Comparison of ENCODE assay signal across 28 cellular contexts in the genomic region with DNA sequence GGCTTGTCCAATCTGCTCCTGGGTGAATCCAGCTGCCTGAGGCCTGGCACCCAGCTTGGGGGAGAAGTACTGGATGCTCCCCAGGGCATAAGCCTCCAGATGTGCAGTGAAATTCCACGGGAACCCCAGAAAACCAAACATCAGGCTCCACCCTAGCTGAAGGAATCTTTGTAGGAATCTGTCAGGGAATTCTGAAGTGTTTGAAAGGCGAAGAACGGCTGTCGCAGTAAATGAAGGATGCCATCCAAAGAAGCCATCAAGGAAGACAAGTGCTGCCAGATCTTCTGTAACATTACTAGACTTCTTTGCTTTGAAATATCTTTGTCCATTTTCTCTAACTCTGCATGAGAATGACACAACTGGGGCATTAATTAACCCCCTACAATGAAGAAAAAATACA.
"Had no signal": no experiment of that assay in that cellular context is flagged by ENCODE, and none has a peak within 500 bp of the region (broad histone marks: within the 10 kb centered on the region; RNA-seq: fewer than 3 reads in every experiment).

No MANE protein-coding gene starts in this region.

- H3K27me3 Mint-ChIP-seq: naive thymus-derived CD8-positive, alpha-beta T cell; stimulated activated naive B cell treated with anti-CD40 and anti-IgM and Interleukin-4, amounts not matched to agents 10 μg/mL and 1 μg/mL and 100 μg/mL, for 72 hours; stimulated activated naive CD8-positive, alpha-beta T cell treated with anti-CD3 and anti-CD28 coated beads, Interleukin-15, Interleukin-2, amounts not matched to agents 100 ng/mL and 50 ng/mL, for 24 hours had no signal

- H3K4me3 ChIP-seq: neural progenitor cell, ovary, psoas muscle, right lobe of liver, sigmoid colon, stomach, thoracic aorta, thyroid gland, tibial nerve, upper lobe of left lung, vagina had no signal

- H3K9me3 Mint-ChIP-seq: stimulated activated effector memory CD8-positive, alpha-beta T cell treated with anti-CD3 and anti-CD28 coated beads, Interleukin-12 subunit alpha, Interleukin-12 subunit beta, amount 100 ng/mL, for 72 hours; stimulated activated naive B cell treated with anti-CD40 and anti-IgM and Interleukin-4, amounts not matched to agents 10 μg/mL and 1 μg/mL and 100 μg/mL, for 72 hours had no signal

- H3K9ac ChIP-seq: neural progenitor cell, parathyroid adenoma had no signal

- ATAC-seq: naive thymus-derived CD8-positive, alpha-beta T cell; psoas muscle; right cardiac atrium; right lobe of liver; stimulated activated effector memory CD8-positive, alpha-beta T cell treated with anti-CD3 and anti-CD28 coated beads, Interleukin-12 subunit alpha, Interleukin-12 subunit beta, amount 100 ng/mL, for 72 hours; stimulated activated naive B cell treated with anti-CD40 and anti-IgM and Interleukin-4, amounts not matched to agents 10 μg/mL and 1 μg/mL and 100 μg/mL, for 72 hours had no signal

- H3K4me3 Mint-ChIP-seq: naive thymus-derived CD8-positive, alpha-beta T cell; nephron progenitor cell; neural progenitor cell; stimulated activated effector memory CD8-positive, alpha-beta T cell treated with anti-CD3 and anti-CD28 coated beads, Interleukin-12 subunit alpha, Interleukin-12 subunit beta, amount 100 ng/mL, for 72 hours; stimulated activated naive B cell treated with anti-CD40 and anti-IgM and Interleukin-4, amounts not matched to agents 10 μg/mL and 1 μg/mL and 100 μg/mL, for 72 hours; stimulated activated naive CD8-positive, alpha-beta T cell treated with anti-CD3 and anti-CD28 coated beads, Interleukin-15, Interleukin-2, amounts not matched to agents 100 ng/mL and 50 ng/mL, for 24 hours had no signal

- H3K4me2 ChIP-seq: neural progenitor cell had no signal

- H2AFZ ChIP-seq: neural progenitor cell, parathyroid adenoma had no signal

- H3K36me3 ChIP-seq: neural progenitor cell, ovary, right lobe of liver, sigmoid colon, thoracic aorta, thyroid gland, upper lobe of left lung, vagina had no signal

- H3K27me3 ChIP-seq: neural progenitor cell, ovary, right lobe of liver, sigmoid colon, stomach, thyroid gland, tibial nerve, upper lobe of left lung, vagina had no signal

- DNase-seq: naive thymus-derived CD8-positive, alpha-beta T cell; nephron progenitor cell; occipital lobe; ovary; posterior cingulate gyrus; psoas muscle; right cardiac atrium; right lobe of liver; sigmoid colon; small intestine; stimulated activated CD4-positive, alpha-beta T cell treated with anti-CD3 and anti-CD28 coated beads, Interleukin-15, amount 100 ng/mL, for 24 hours; stimulated activated CD4-positive, alpha-beta T cell treated with anti-CD3 and anti-CD28 coated beads, Interleukin-2, amount 100 ng/mL, for 24 hours; stimulated activated CD4-positive, alpha-beta T cell treated with anti-CD3 and anti-CD28 coated beads, Interleukin-2, amount 100 ng/mL, for 48 hours; stimulated activated CD4-positive, alpha-beta T cell treated with anti-CD3 and anti-CD28 coated beads, Interleukin-4, amount 100 ng/mL, for 24 hours; stimulated activated naive B cell treated with anti-CD40 and anti-IgM and Interleukin-4, amounts not matched to agents 10 μg/mL and 1 μg/mL and 100 μg/mL, for 72 hours; stimulated activated naive CD4-positive, alpha-beta T cell treated with Interleukin-2 at 50 U/mL for 16 hours; stomach; thyroid gland; trophoblast cell; upper lobe of left lung had no signal

- H3K27ac Mint-ChIP-seq: nephron progenitor cell; progenitor cell of endocrine pancreas; stimulated activated effector memory CD8-positive, alpha-beta T cell treated with anti-CD3 and anti-CD28 coated beads, Interleukin-12 subunit alpha, Interleukin-12 subunit beta, amount 100 ng/mL, for 72 hours; stimulated activated naive CD8-positive, alpha-beta T cell treated with anti-CD3 and anti-CD28 coated beads, Interleukin-15, Interleukin-2, amounts not matched to agents 100 ng/mL and 50 ng/mL, for 24 hours had no signal

- H3K9me3 ChIP-seq: ovary, psoas muscle, right lobe of liver, sigmoid colon, stomach, thoracic aorta, thyroid gland, tibial nerve, upper lobe of left lung, vagina had no signal

- H3K27ac ChIP-seq: neural progenitor cell, ovary, parathyroid adenoma, right lobe of liver, sigmoid colon, thoracic aorta, thyroid gland, tibial nerve, upper lobe of left lung, vagina had no signal
